ENCODE assay signal across 9 cellular contexts in genomic region chr5:155418960-155419579, GRCh38.
"Had no signal": no experiment of that assay in that cellular context is flagged by ENCODE, and none has a peak within 500 bp of the region (broad histone marks: within the 10 kb centered on the region; RNA-seq: fewer than 3 reads in every experiment).

No MANE protein-coding gene starts in this region.

- DNase-seq: activated CD4-positive, alpha-beta T cell treated with anti-CD3 and anti-CD28 coated beads for 48 hours; activated naive CD4-positive, alpha-beta T cell; aorta; endodermal cell; left ventricle myocardium superior; midbrain; naive B cell; thyroid gland had no signal

- ATAC-seq: left ventricle myocardium superior; stimulated activated effector memory CD8-positive, alpha-beta T cell treated with anti-CD3 and anti-CD28 coated beads, Interleukin-12 subunit alpha, Interleukin-12 subunit beta, amount 100 ng/mL, for 72 hours had no signal
